18 cellular contexts compared by ENCODE assay signal in genomic region chr3:156860873-156861272, GRCh38. TPM values are rescaled to one million over a fixed set of nuclear protein-coding genes. Genes with fewer than 3 reads are reported as not detected.
DNase-seq lines count a peak whose midpoint lies in the region; ATAC-seq, FAIRE-seq and TF ChIP-seq lines count a peak whose summit lies in the region.
"Had no signal": no experiment of that assay in that cellular context is flagged by ENCODE, and none has a peak within 500 bp of the region (broad histone marks: within the 10 kb centered on the region; RNA-seq: fewer than 3 reads in every experiment).

No MANE protein-coding gene starts in this region.

- POLR2A ChIA-PET in Caco-2 (lab: Charles Lee), result no interaction called here

- no peaks in the 10 kb centered on the region for H3K36me3 Mint-ChIP-seq in activated T-helper 17 cell treated with anti-CD3 and anti-CD28 coated beads, Interleukin-2, amount 50 U/mL, for 72 hours (ENCODE audit: low read depth)
- H3K36me3 Mint-ChIP-seq in Caco-2 (ENCODE audit: insufficient read depth, unreplicated experiment), result no peaks in the 10 kb centered on the region
- H3K36me3 Mint-ChIP-seq: CD4-positive, alpha-beta memory T cell had no signal

- no peaks in the 10 kb centered on the region for H3K9me2 ChIP-seq in Loucy (replicated peaks; ENCODE audit: low read depth, low read length)

- no peaks in the 10 kb centered on the region for H3K9me3 ChIP-seq in Loucy (ENCODE audit: insufficient read depth, low read depth, low read length)
- no peaks in the 10 kb centered on the region for H3K9me3 ChIP-seq in adrenal gland (replicated peaks in 1 of 3)
- no peaks in the 10 kb centered on the region for H3K9me3 ChIP-seq in Caco-2

- H3K27ac Mint-ChIP-seq in activated T-helper 17 cell treated with anti-CD3 and anti-CD28 coated beads, Interleukin-2, amount 50 U/mL, for 72 hours, result no peak overlapping the region
- no peak overlapping the region for H3K27ac Mint-ChIP-seq in Caco-2 (ENCODE audit: unreplicated experiment)
- H3K27ac Mint-ChIP-seq: GM23338, H9 had no signal

- H4K20me1 ChIP-seq in Loucy (ENCODE audit: insufficient read depth, low read length, poor library complexity, severe bottlenecking), result no peaks in the 10 kb centered on the region

- no TSS peak for BruUV-seq in Caco-2 (replicated peaks; lab: Mats Ljungman, UMichigan)

- no peaks in the 10 kb centered on the region for H3F3A ChIP-seq in Loucy (ENCODE audit: low read depth)

- peak; percentile 35 for FAIRE-seq in GM19239 (lab: Jason Lieb, UNC)
- FAIRE-seq: G401.6, GM12892 had no signal

- no peak for TF ChIP-seq CTCF in Loucy (conservative IDR thresholded peaks at IDR 0.05; ENCODE audit: low read length)
- no peak for TF ChIP-seq CTCF in adrenal gland (IDR thresholded peaks at IDR 0.05)
- TF ChIP-seq CTCF in Caco-2 (IDR thresholded peaks at IDR 0.05; ENCODE audit: insufficient read depth in 1 of 2, low read depth in 1 of 2, low read length in 1 of 2, severe bottlenecking in 1 of 2, unreplicated experiment in 1 of 2), result no peak

- H3K4me1 ChIP-seq in Loucy (ENCODE audit: insufficient read depth, low read length, poor library complexity, severe bottlenecking) (no peaks in the 10 kb centered on the region), adrenal gland (replicated peaks in 1 of 2) (no peaks in the 10 kb centered on the region), Caco-2 (no peaks in the 10 kb centered on the region)

- peak; percentile 64 for ATAC-seq in left colon
- ATAC-seq in activated T-helper 17 cell treated with anti-CD3 and anti-CD28 coated beads, Interleukin-2, amount 50 U/mL, for 72 hours (replicated peaks), result no peak
- ATAC-seq: GM23338, HCT116 had no signal

- no peak overlapping the region for H3K4me2 ChIP-seq in Loucy (ENCODE audit: low read depth, low read length, poor library complexity, severe bottlenecking)
- H3K4me2 ChIP-seq: GM23338 had no signal

- CTCF ChIA-PET in Caco-2 (lab: Charles Lee), result no interaction called here

- intact Hi-C loops in left colon (cut with DNase I, micrococcal nuclease), result no loop called here
- intact Hi-C loops in adrenal gland (cut with DNase I), result no loop called here
- intact Hi-C loops in Caco-2 (cut with micrococcal nuclease; ENCODE audit: unreplicated experiment), result no loop called here

- peak overlapping the region; percentile 47 for H2AFZ ChIP-seq in Loucy (ENCODE audit: low read length)
- H2AFZ ChIP-seq: GM23338 had no signal

- no peak overlapping the region for H3K4me3 Mint-ChIP-seq in activated T-helper 17 cell treated with anti-CD3 and anti-CD28 coated beads, Interleukin-2, amount 50 U/mL, for 72 hours
- H3K4me3 Mint-ChIP-seq in Caco-2 (ENCODE audit: unreplicated experiment), result no peak overlapping the region
- H3K4me3 Mint-ChIP-seq: CD4-positive, alpha-beta memory T cell; GM23338; H9 had no signal

- DNase-seq in GM19239 (ENCODE audit: insufficient read length, low spot score) (no peak), epithelial cell of prostate (ENCODE audit: low read depth, low spot score) (no peak), left colon (no peak), adrenal gland (no peak), Caco-2 (no peak)
- no peak for DNase-seq in stimulated activated CD4-positive, alpha-beta T cell treated with anti-CD3 and anti-CD28 coated beads, Interleukin-1b, Interleukin-23, amount 100 ng/mL, for 48 hours
- DNase-seq: C1 segment of cervical spinal cord; CD4-positive, alpha-beta memory T cell; COR-L47; DMS153; DND-41; H9 had no signal

- no peaks in the 10 kb centered on the region for H3K9me3 Mint-ChIP-seq in activated T-helper 17 cell treated with anti-CD3 and anti-CD28 coated beads, Interleukin-2, amount 50 U/mL, for 72 hours
- no peaks in the 10 kb centered on the region for H3K9me3 Mint-ChIP-seq in Caco-2 (ENCODE audit: unreplicated experiment)
- H3K9me3 Mint-ChIP-seq: CD4-positive, alpha-beta memory T cell; GM23338; H9 had no signal

- TF ChIP-seq POLR2A in adrenal gland (IDR thresholded peaks at IDR 0.05), result no peak

- H3K4me1 Mint-ChIP-seq in activated T-helper 17 cell treated with anti-CD3 and anti-CD28 coated beads, Interleukin-2, amount 50 U/mL, for 72 hours, result no peaks in the 10 kb centered on the region
- no peaks in the 10 kb centered on the region for H3K4me1 Mint-ChIP-seq in Caco-2 (ENCODE audit: low read depth, unreplicated experiment)
- H3K4me1 Mint-ChIP-seq: CD4-positive, alpha-beta memory T cell; GM23338; H9 had no signal

- H3K27ac ChIP-seq in epithelial cell of prostate, result peak overlapping the region; percentile 55
- no peak overlapping the region for H3K27ac ChIP-seq in adrenal gland

- H3K27me3 Mint-ChIP-seq in activated T-helper 17 cell treated with anti-CD3 and anti-CD28 coated beads, Interleukin-2, amount 50 U/mL, for 72 hours, result no peaks in the 10 kb centered on the region
- no peaks in the 10 kb centered on the region for H3K27me3 Mint-ChIP-seq in Caco-2 (ENCODE audit: insufficient read depth, unreplicated experiment)
- H3K27me3 Mint-ChIP-seq: CD4-positive, alpha-beta memory T cell had no signal

- no peak overlapping the region for H3K9ac ChIP-seq in Loucy (ENCODE audit: low read depth, low read length, poor library complexity, severe bottlenecking)

- no peaks in the 10 kb centered on the region for H3K27me3 ChIP-seq in Loucy (ENCODE audit: insufficient read depth, low read length, poor library complexity, severe bottlenecking)
- H3K27me3 ChIP-seq in adrenal gland, result no peaks in the 10 kb centered on the region
- H3K27me3 ChIP-seq in Caco-2 (replicated peaks; ENCODE audit: control insufficient read depth, insufficient read depth, low read length), result no peaks in the 10 kb centered on the region

- no peaks in the 10 kb centered on the region for H3K79me2 ChIP-seq in Loucy (ENCODE audit: insufficient read depth, low read length)

- H3K36me3 ChIP-seq in Loucy (ENCODE audit: insufficient read depth, low read length), result no peaks in the 10 kb centered on the region
- H3K36me3 ChIP-seq in adrenal gland (replicated peaks in 1 of 2), result no peaks in the 10 kb centered on the region
- H3K36me3 ChIP-seq in Caco-2 (ENCODE audit: control insufficient read depth, insufficient read depth, low read length), result no peaks in the 10 kb centered on the region

- H3K4me3 ChIP-seq in Loucy (ENCODE audit: low read length, poor library complexity, severe bottlenecking) (no peak overlapping the region), adrenal gland (no peak overlapping the region), Caco-2 (ENCODE audit: low read depth, low read length) (no peak overlapping the region)
- H3K4me3 ChIP-seq: GM23338 had no signal

RNA-seq across cellular contexts. Expression of gene LEKR1, which starts 34.7 kb away (rescaled TPM):
- total RNA-seq in left colon (1 to 10 TPM; 1.1 to 2.1 TPM), adrenal gland (1 to 10 TPM in 6 of 8 donors, under 1 TPM in 2; 0.28 to 2.3 (median 1.7) TPM), Caco-2 (2022) (1.4 and 1.6 TPM in 2 replicates)
- under 1 TPM; 0.91 to 0.93 TPM for total RNA-seq in activated T-helper 17 cell treated with anti-CD3 and anti-CD28 coated beads, Interleukin-2, amount 50 U/mL, for 72 hours
- polyA plus RNA-seq in adrenal gland, result 1 to 10 TPM in 1 of 3 donors, under 1 TPM in 2; 0.30 to 1.1 (median 0.71) TPM
- total RNA-seq: GM23338, H9 had no signal
- polyA plus RNA-seq: GM23338 had no signal
